17 cellular contexts compared by ENCODE assay signal in genomic region chr1:79501153-79501552, GRCh38.
DNase-seq lines count a peak whose midpoint lies in the region; TF ChIP-seq lines count a peak whose summit lies in the region.
"Had no signal": no experiment of that assay in that cellular context is flagged by ENCODE, and none has a peak within 500 bp of the region (broad histone marks: within the 10 kb centered on the region; RNA-seq: fewer than 3 reads in every experiment).

No MANE protein-coding gene starts in this region.

- H2AFZ ChIP-seq in fibroblast of lung (ENCODE audit: low read length), result no peak overlapping the region
- H2AFZ ChIP-seq: PC-9 had no signal

- no peaks in the 10 kb centered on the region for H3K36me3 Mint-ChIP-seq in endodermal cell (ENCODE audit: low read depth)

- 97 to 100% methylated on average over 2 of the region's 3 CpGs for WGBS in endodermal cell (ENCODE audit: insufficient coverage in 1 of 2, insufficient read length in 1 of 2), 2 experiments

- peak; percentile 28 for DNase-seq in AG10803 (ENCODE audit: low read depth)
- peak; percentile 25 for DNase-seq in adipocyte (ENCODE audit: low read depth)
- peak; percentile 16 to 45 for DNase-seq in fibroblast of lung (ENCODE audit: low read depth in 2 of 2)
- DNase-seq in renal cortical epithelial cell (ENCODE audit: low read depth), result peak; percentile 23
- no peak for DNase-seq in endodermal cell
- no peak for DNase-seq in amygdala (lab: John Stamatoyannopoulos, UW)
- no peak for DNase-seq in erythroblast (lab: John Stamatoyannopoulos, UW)
- DNase-seq: DMS 273 treated with DMSO at 0.1 percent for 48 hours, GDM1, HFFc6, NCI-H1092, NCI-H146, NCI-H2081, NCI-H524, PC-9 had no signal

- H4K20me1 ChIP-seq in fibroblast of lung (ENCODE audit: control insufficient read depth, extremely low read depth, insufficient read depth, low read length), result no peaks in the 10 kb centered on the region

- H3K27ac ChIP-seq in fibroblast of lung (ENCODE audit: insufficient read depth, low read length) (no peak overlapping the region), endodermal cell (ENCODE audit: low read depth, low read length) (no peak overlapping the region)
- H3K27ac ChIP-seq: C4-2B, KMS-11, PC-9 had no signal

- no peak for TF ChIP-seq POLR2A in erythroblast (IDR thresholded peaks at IDR 0.05; ENCODE audit: low read length)

- no peak overlapping the region for H3K4me2 ChIP-seq in fibroblast of lung (ENCODE audit: extremely low read depth, insufficient read depth, low read length)
- H3K4me2 ChIP-seq: KMS-11, PC-9 had no signal

- no peaks in the 10 kb centered on the region for H3K27me3 ChIP-seq in adipocyte (replicated peaks; ENCODE audit: control insufficient read depth, insufficient read depth, low read length)
- no peaks in the 10 kb centered on the region for H3K27me3 ChIP-seq in fibroblast of lung (ENCODE audit: control insufficient read depth, insufficient read depth, low read length)
- H3K27me3 ChIP-seq in endodermal cell (ENCODE audit: control insufficient read depth, insufficient read depth, low read length, poor library complexity, severe bottlenecking), result no peaks in the 10 kb centered on the region

- no peaks in the 10 kb centered on the region for H3K79me2 ChIP-seq in fibroblast of lung (ENCODE audit: control insufficient read depth, insufficient read depth, low read length)

- H3K36me3 ChIP-seq in adipocyte (ENCODE audit: control insufficient read depth, insufficient read depth, low read length, severe bottlenecking), result no peaks in the 10 kb centered on the region
- H3K36me3 ChIP-seq in fibroblast of lung (ENCODE audit: control insufficient read depth, insufficient read depth, low read length), result no peaks in the 10 kb centered on the region
- no peaks in the 10 kb centered on the region for H3K36me3 ChIP-seq in endodermal cell (ENCODE audit: control insufficient read depth, insufficient read depth, low read length)

- no peak overlapping the region for H3K4me3 Mint-ChIP-seq in endodermal cell
- H3K4me3 Mint-ChIP-seq: HFFc6 had no signal

- no peak overlapping the region for H3K4me3 ChIP-seq in AG10803 (ENCODE audit: low read length)
- H3K4me3 ChIP-seq in adipocyte (ENCODE audit: low read length), result no peak overlapping the region
- H3K4me3 ChIP-seq in fibroblast of lung (replicated peaks in 1 of 4; ENCODE audit: control extremely low read depth in 1 of 4, insufficient read depth in 1 of 4, low read depth in 3 of 4, low read length in 4 of 4), result no peak overlapping the region
- no peak overlapping the region for H3K4me3 ChIP-seq in endodermal cell (ENCODE audit: low read length)
- H3K4me3 ChIP-seq: PC-9 had no signal

- H3K9me3 ChIP-seq in adipocyte (ENCODE audit: control insufficient read depth, low read length) (no peaks in the 10 kb centered on the region), fibroblast of lung (ENCODE audit: control insufficient read depth, insufficient read depth, low read depth, low read length) (no peaks in the 10 kb centered on the region), endodermal cell (ENCODE audit: control insufficient read depth, low read length) (no peaks in the 10 kb centered on the region)

- H3K9ac ChIP-seq in adipocyte (ENCODE audit: low read length), result no peak overlapping the region
- H3K9ac ChIP-seq in fibroblast of lung (ENCODE audit: insufficient read depth, low read length), result no peak overlapping the region
- H3K9ac ChIP-seq in endodermal cell (ENCODE audit: extremely low read depth, low read length, poor library complexity, severe bottlenecking), result no peak overlapping the region
- H3K9ac ChIP-seq: KMS-11 had no signal

- TF ChIP-seq CTCF in AG10803 (conservative IDR thresholded peaks at IDR 0.05; ENCODE audit: low read length), result no peak
- TF ChIP-seq CTCF in fibroblast of lung (conservative IDR thresholded peaks at IDR 0.05 in 1 of 2, IDR thresholded peaks at IDR 0.05 in 1 of 2; ENCODE audit: low read depth in 1 of 2, low read length in 2 of 2), result no peak
- no peak for TF ChIP-seq CTCF in endodermal cell (conservative IDR thresholded peaks at IDR 0.05)

- H3K9me3 Mint-ChIP-seq in endodermal cell, result no peaks in the 10 kb centered on the region
- H3K9me3 Mint-ChIP-seq: HFFc6 had no signal

- peaks cover 10% of the 10 kb centered on the region for H3K4me1 Mint-ChIP-seq in endodermal cell

- H3K27ac Mint-ChIP-seq in endodermal cell, result no peak overlapping the region
- H3K27ac Mint-ChIP-seq: HFFc6 had no signal

- H3K27me3 Mint-ChIP-seq in endodermal cell (ENCODE audit: insufficient read depth), result no peaks in the 10 kb centered on the region

- peaks cover 5% of the 10 kb centered on the region for H3K4me1 ChIP-seq in adipocyte (ENCODE audit: control insufficient read depth, insufficient read depth, low read length)
- H3K4me1 ChIP-seq in fibroblast of lung (ENCODE audit: control insufficient read depth, extremely low read depth, insufficient read depth, low read length), result no peaks in the 10 kb centered on the region
- no peaks in the 10 kb centered on the region for H3K4me1 ChIP-seq in endodermal cell (ENCODE audit: control insufficient read depth, insufficient read depth, low read length)

Comparison
In these comparisons a context has a peak if more than half of its experiments do, and no peak if none do; other contexts are left out.
1. DNase-seq: peak in AG10803 (single experiment), adipocyte (single experiment), fibroblast of lung (2 of 2) and renal cortical epithelial cell (single experiment); none in endodermal cell (single experiment), amygdala (0 of 56) and erythroblast (0 of 2).